ENCODE assay signal across 8 cellular contexts in the genomic region with DNA sequence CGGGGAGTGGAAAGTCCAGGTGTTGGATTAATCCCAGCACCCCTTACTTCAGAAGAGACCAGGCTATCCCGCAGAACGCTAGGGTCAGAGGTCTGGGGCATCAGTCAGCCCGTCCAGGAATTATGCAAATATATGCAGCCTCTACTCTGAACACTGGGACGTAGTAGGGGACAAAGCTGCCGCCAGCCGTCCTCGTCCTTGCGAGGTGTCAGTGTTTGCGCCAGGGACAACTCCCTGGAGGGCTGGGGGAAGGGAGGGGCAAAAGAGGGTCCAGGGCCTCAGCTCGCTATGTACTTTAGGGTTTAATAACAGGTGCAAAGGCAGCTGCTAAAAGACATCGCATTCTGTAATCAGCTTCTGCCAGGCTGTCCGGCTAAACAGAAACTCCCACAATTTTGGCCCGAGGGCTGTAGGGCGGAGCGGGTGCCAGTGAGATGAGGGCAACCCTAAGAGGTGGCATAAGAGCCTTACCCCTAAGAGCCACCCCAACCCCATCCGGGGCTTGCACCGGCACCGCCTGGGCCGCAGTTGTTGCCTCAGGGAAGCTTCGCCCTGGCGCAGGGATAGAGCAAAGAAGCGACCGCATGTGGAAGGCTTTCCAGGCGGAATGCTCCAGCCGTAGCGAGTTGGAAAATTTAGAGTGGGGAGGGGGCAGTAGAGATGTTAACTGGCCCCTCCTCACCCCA. TPM values are rescaled to one million over a fixed set of nuclear protein-coding genes. Genes with fewer than 3 reads are reported as not detected.
DNase-seq lines count a peak whose midpoint lies in the region; ATAC-seq and TF ChIP-seq lines count a peak whose summit lies in the region.

No MANE protein-coding gene starts in this region.

- H3K27me3 Mint-ChIP-seq in T-helper 17 cell, result peaks cover 84% of the 10 kb centered on the region
- H3K27me3 Mint-ChIP-seq in osteocyte (ENCODE audit: unreplicated experiment), result peaks cover 98% of the 10 kb centered on the region

- no peaks in the 10 kb centered on the region for H3K27me3 ChIP-seq in MG63

- H3K36me3 ChIP-seq in MG63, result no peaks in the 10 kb centered on the region

- no peaks in the 10 kb centered on the region for H3K9me3 ChIP-seq in T-helper 17 cell (ENCODE audit: control insufficient read depth, low read length, poor library complexity, severe bottlenecking)
- H3K9me3 ChIP-seq in MG63, result no peaks in the 10 kb centered on the region

- DNase-seq in COLO668 (lab: John Stamatoyannopoulos, UW; ENCODE audit: unreplicated experiment), result peak; percentile 54
- DNase-seq in T-helper 17 cell, result no peak
- peak; percentile 73 for DNase-seq in Right ventricle myocardium superior
- peak; percentile 78 for DNase-seq in osteocyte (ENCODE audit: extremely low spot score, unreplicated experiment)
- DNase-seq in NCI-H1694 (lab: John Stamatoyannopoulos, UW), result no peak
- no peak for DNase-seq in DMS79 treated with DMSO at 0.1 percent for 48 hours (lab: John Stamatoyannopoulos, UW)
- no peak for DNase-seq in MG63

- no peak for TF ChIP-seq CTCF in osteocyte (IDR thresholded peaks at IDR 0.05)

- H3K27ac Mint-ChIP-seq in T-helper 17 cell (peak overlapping the region; percentile 44), osteocyte (ENCODE audit: unreplicated experiment) (no peak overlapping the region)

- H3K9me3 Mint-ChIP-seq in osteocyte (ENCODE audit: unreplicated experiment), result no peaks in the 10 kb centered on the region

- H3K36me3 Mint-ChIP-seq in T-helper 17 cell (ENCODE audit: low read depth) (peaks cover 5% of the 10 kb centered on the region), osteocyte (ENCODE audit: unreplicated experiment) (no peaks in the 10 kb centered on the region)

- intact Hi-C loops in Right ventricle myocardium superior (cut with DNase I), result no loop called here

- ATAC-seq in T-helper 17 cell, result no peak
- ATAC-seq in Right ventricle myocardium superior (ENCODE audit: poor library complexity), result peak; percentile 21
- ATAC-seq in GM18867 (IDR thresholded peaks at IDR 0.05; ENCODE audit: unreplicated experiment), result no peak

- H3K4me3 Mint-ChIP-seq in T-helper 17 cell, result peak overlapping the region; percentile 52
- peak overlapping the region; percentile 80 for H3K4me3 Mint-ChIP-seq in osteocyte (ENCODE audit: unreplicated experiment)

- peaks cover 11% of the 10 kb centered on the region for H3K4me1 Mint-ChIP-seq in T-helper 17 cell
- H3K4me1 Mint-ChIP-seq in osteocyte (ENCODE audit: unreplicated experiment), result peaks cover 52% of the 10 kb centered on the region

- no peak overlapping the region for H3K4me3 ChIP-seq in MG63

RNA-seq across cellular contexts. Expression of gene HAND2, which starts 8.4 kb away (rescaled TPM):
- total RNA-seq in T-helper 17 cell, result not detected
- 142 TPM for total RNA-seq in Right ventricle myocardium superior
- total RNA-seq in osteocyte, result not detected in 2 replicates
- 0.16 and 23.8 TPM in 2 replicates for total RNA-seq in MG63 (2014; rRNA removed; shearing (Covaris generic); ENCODE audit: low replicate concordance)

Comparison
In these comparisons a context has a peak if more than half of its experiments do, and no peak if none do; other contexts are left out.
1. DNase-seq: peak in COLO668 (single experiment), Right ventricle myocardium superior (single experiment) and osteocyte (single experiment); none in T-helper 17 cell (0 of 3), NCI-H1694 (single experiment), DMS79 treated with DMSO at 0.1 percent for 48 hours (single experiment) and MG63 (single experiment).